In the genomic region with DNA sequence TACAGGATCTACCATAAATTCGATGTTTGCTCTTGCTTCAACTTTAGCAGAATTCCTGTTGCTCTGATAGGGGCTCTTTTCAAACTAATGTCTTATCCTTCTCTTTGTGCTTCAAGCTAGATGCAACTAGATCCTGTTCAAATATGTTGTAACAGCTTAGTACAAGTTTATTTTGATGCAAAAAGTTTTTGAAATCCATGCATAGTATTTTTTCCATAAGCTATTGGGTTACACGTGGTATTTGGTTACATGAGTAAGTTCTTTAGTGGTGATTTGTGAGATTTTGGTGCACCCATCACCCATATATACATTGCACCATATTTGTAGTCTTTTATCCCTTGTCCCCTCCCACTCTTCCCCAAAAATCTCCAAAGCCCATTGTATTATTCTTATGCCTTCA, we compare ENCODE assay signal across 35 cellular contexts.
"Had no signal": no experiment of that assay in that cellular context is flagged by ENCODE, and none has a peak within 500 bp of the region (broad histone marks: within the 10 kb centered on the region; RNA-seq: fewer than 3 reads in every experiment).

No MANE protein-coding gene starts in this region.

- DNase-seq: Karpas-422, Kasumi-1, KBM-7, KG1, MG63, MM.1S, MV-4-11, NCI-H1048, NCI-H1092, NCI-H1092 treated with DMSO at 0.1 percent for 48 hours, NCI-H1105, NCI-H1105 treated with DMSO at 0.1 percent for 48 hours, NCI-H1417, NCI-H1417 treated with DMSO at 0.1 percent for 48 hours, NCI-H1436, NCI-H1436 treated with DMSO at 0.1 percent for 48 hours, NCI-H146, NCI-H1694, NCI-H1694 treated with DMSO at 0.1 percent for 48 hours, NCI-H187, NCI-H187 treated with DMSO at 0.1 percent for 48 hours, NCI-H1930, NCI-H2029, NCI-H2029 treated with DMSO at 0.1 percent for 48 hours, NCI-H2081, NCI-H2081 treated with DMSO at 0.1 percent for 48 hours, NCI-H2107, NCI-H2171, NCI-H2171 treated with DMSO at 0.1 percent for 48 hours, NCI-H2227 treated with DMSO at 0.1 percent for 48 hours, NCI-H226, NCI-H345, NCI-H446, NCI-H446 treated with DMSO at 0.1 percent for 48 hours had no signal

- H3K36me3 ChIP-seq: MG63 had no signal

- H3K27ac ChIP-seq: KMS-11 had no signal

- H3K27me3 ChIP-seq: MG63 had no signal

- H3K4me3 ChIP-seq: MG63 had no signal

- H3K9ac ChIP-seq: KMS-11 had no signal
